In genomic region chr22:38996105-38996504, GRCh38 we compare ENCODE assay signal across 1 cellular context.
TF ChIP-seq lines count a peak whose summit lies in the region.

No MANE protein-coding gene starts in this region.

TF ChIP-seq in H1, 55 proteins besides CTCF, POLR2A, EP300 and RAD21:
- no peak for TF ChIP-seq CEBPB (IDR thresholded peaks at IDR 0.05; ENCODE audit: low read depth, low read length)
- no peak for TF ChIP-seq MAX (IDR thresholded peaks at IDR 0.05)
- no peak for TF ChIP-seq GTF2F1 (IDR thresholded peaks at IDR 0.05; ENCODE audit: borderline replicate concordance, low read depth, low read length)
- no peak for TF ChIP-seq USF2 (IDR thresholded peaks at IDR 0.05; ENCODE audit: low read length)
- TF ChIP-seq KDM5A (IDR thresholded peaks at IDR 0.05; ENCODE audit: low read length): no peak
- TF ChIP-seq BRCA1 (IDR thresholded peaks at IDR 0.05; ENCODE audit: low read depth, low read length): no peak
- TF ChIP-seq CHD2 (IDR thresholded peaks at IDR 0.05; ENCODE audit: low read length): no peak
- no peak for TF ChIP-seq ATF3 (IDR thresholded peaks at IDR 0.05; ENCODE audit: insufficient read depth, low read depth, low read length)
- TF ChIP-seq CTBP2 (IDR thresholded peaks at IDR 0.05; ENCODE audit: borderline replicate concordance, insufficient read depth, insufficient read length, low read length): no peak
- TF ChIP-seq HDAC6 (IDR thresholded peaks at IDR 0.05; ENCODE audit: low read depth, low read length): no peak
- no peak for TF ChIP-seq SP4 (IDR thresholded peaks at IDR 0.05; ENCODE audit: low read length)
- no peak for TF ChIP-seq ASH2L (IDR thresholded peaks at IDR 0.05; ENCODE audit: low read length)
- no peak for TF ChIP-seq JUND (IDR thresholded peaks at IDR 0.05; ENCODE audit: low read length)
